Comparison of ENCODE assay signal across 10 cellular contexts in genomic region chr5:150644496-150644895, GRCh38. TPM values are rescaled to one million over a fixed set of nuclear protein-coding genes. Genes with fewer than 3 reads are reported as not detected.
DNase-seq lines count a peak whose midpoint lies in the region; ATAC-seq, FAIRE-seq and TF ChIP-seq lines count a peak whose summit lies in the region.
"Had no signal": no experiment of that assay in that cellular context is flagged by ENCODE, and none has a peak within 500 bp of the region (broad histone marks: within the 10 kb centered on the region; RNA-seq: fewer than 3 reads in every experiment).

No MANE protein-coding gene starts in this region.

- H3K9me3 ChIP-seq in SJSA1 (replicated peaks) (no peaks in the 10 kb centered on the region), psoas muscle (no peaks in the 10 kb centered on the region)
- H3K9me3 ChIP-seq: BLaER1 treated with 17β-estradiol and CSF1 and Interleukin-3, amounts not matched to agents 10 nM and 100 nM had no signal

- DNase-seq in Daoy (ENCODE audit: low read depth) (peak; percentile 59), SJSA1 (ENCODE audit: low read depth in 1 of 2, low spot score in 2 of 2) (no peak), left cardiac atrium (peak; percentile 65), psoas muscle (peak in 1 of 2 donors; percentile 41), D721Med (ENCODE audit: insufficient read length, low spot score) (no peak)
- DNase-seq: OCI-M1 had no signal

- no peak for FAIRE-seq in D721Med (lab: Jason Lieb, UNC)

- TF ChIP-seq CTCF in psoas muscle (IDR thresholded peaks at IDR 0.05) = no peak
- no peak for TF ChIP-seq CTCF in D721Med (IDR thresholded peaks at IDR 0.05; ENCODE audit: insufficient read depth, missing control alignments)

- H3K36me3 ChIP-seq in SJSA1 (peaks cover 27% of the 10 kb centered on the region), psoas muscle (ENCODE audit: insufficient read depth in 1 of 2, low read depth in 1 of 2) (peaks cover 0 to 16% of the 10 kb centered on the region in 2 donors)

- peaks cover 62% of the 10 kb centered on the region for H3K4me1 ChIP-seq in SJSA1 (replicated peaks)
- peaks cover 95% of the 10 kb centered on the region for H3K4me1 ChIP-seq in psoas muscle

- intact Hi-C loops in left cardiac atrium (cut with DNase I) (no loop called here), psoas muscle (cut with DNase I) (no loop called here)

- no peak overlapping the region for H3K4me3 ChIP-seq in SJSA1
- no peak overlapping the region for H3K4me3 ChIP-seq in psoas muscle
- H3K4me3 ChIP-seq: BLaER1 treated with 17β-estradiol and CSF1 and Interleukin-3, amounts not matched to agents 10 nM and 100 nM had no signal

- no peak for ATAC-seq in left cardiac atrium
- peak in 2 of 4 donors; percentile 2 to 13 for ATAC-seq in psoas muscle
- ATAC-seq in HG02885 (IDR thresholded peaks at IDR 0.05; ENCODE audit: poor library complexity, unreplicated experiment) = no peak
- ATAC-seq in HG02678 (IDR thresholded peaks at IDR 0.05; ENCODE audit: unreplicated experiment) = no peak
- ATAC-seq in HG03378 (IDR thresholded peaks at IDR 0.05; ENCODE audit: unreplicated experiment) = no peak

- 16 to 48% (median 19%) methylated on average over 2 of the region's 2 CpGs for WGBS in psoas muscle, 3 donors

- H3K27ac ChIP-seq in SJSA1 (peak overlapping the region; percentile 80; the same call in 1 of the 2 replicates), psoas muscle (peak overlapping the region; percentile 89)
- H3K27ac ChIP-seq: BLaER1 treated with 17β-estradiol and CSF1 and Interleukin-3, amounts not matched to agents 10 nM and 100 nM had no signal

- H3K27me3 ChIP-seq in SJSA1 (replicated peaks) = no peaks in the 10 kb centered on the region
- H3K27me3 ChIP-seq in psoas muscle (ENCODE audit: insufficient read depth in 3 of 3, low read length in 2 of 3) = no peaks in the 10 kb centered on the region
- H3K27me3 ChIP-seq: BLaER1 treated with 17β-estradiol and CSF1 and Interleukin-3, amounts not matched to agents 10 nM and 100 nM had no signal

RNA-seq across cellular contexts. Expression of gene SYNPO, which starts 4.0 kb away (rescaled TPM):
- total RNA-seq in Daoy (2014; rRNA removed; shearing (Covaris generic)) = 4.5 and 5.4 TPM in 2 replicates
- total RNA-seq in SJSA1 (2014; rRNA removed; shearing (Covaris generic)) = 3.7 and 6.5 TPM in 2 replicates
- total RNA-seq in left cardiac atrium = 100 to 1,000 TPM; 503 to 769 TPM
- total RNA-seq in psoas muscle = 100 to 1,000 TPM; 447 to 745 (median 673) TPM
- polyA plus RNA-seq in psoas muscle = 100 to 1,000 TPM; 136 to 855 (median 503) TPM

RNA-seq across cellular contexts. Expression of gene MYOZ3, which starts 16.6 kb away (rescaled TPM):
- 0.09 TPM in 1 of 2 replicates, not detected in the other for total RNA-seq in Daoy (2014; rRNA removed; shearing (Covaris generic))
- total RNA-seq in SJSA1 (2014; rRNA removed; shearing (Covaris generic)) = 0.82 TPM in 1 of 2 replicates, not detected in the other
- total RNA-seq in left cardiac atrium (1 to 10 TPM; 2.9 to 3.0 TPM), psoas muscle (100 to 1,000 TPM in 1 of 4 donors, 10 to 100 TPM in 3; 29.7 to 110 (median 31.7) TPM)
- 10 to 100 TPM in 2 of 3 donors, 1 to 10 TPM in 1; 3.0 to 14.5 (median 14.5) TPM for polyA plus RNA-seq in psoas muscle

RNA-seq across cellular contexts. Expression of gene RBM22, which starts 56.4 kb away (rescaled TPM):
- 51.4 and 51.9 TPM in 2 replicates for total RNA-seq in Daoy (2014; rRNA removed; shearing (Covaris generic))
- 47.0 and 74.8 TPM in 2 replicates for total RNA-seq in SJSA1 (2014; rRNA removed; shearing (Covaris generic))
- total RNA-seq in left cardiac atrium (10 to 100 TPM; 27.2 to 28.2 TPM), psoas muscle (10 to 100 TPM; 23.5 to 28.6 (median 27.3) TPM)
- 10 to 100 TPM; 17.2 to 29.9 (median 21.1) TPM for polyA plus RNA-seq in psoas muscle

Comparison
In these comparisons a context has a peak if more than half of its experiments do, and no peak if none do; other contexts are left out.
1. DNase-seq: peak in Daoy (single experiment) and left cardiac atrium (single experiment); none in SJSA1 (0 of 2) and D721Med (single experiment).
2. RNA of gene SYNPO, which starts 4.0 kb away (total RNA-seq): 503 to 769 TPM in left cardiac atrium and 447 to 745 TPM in psoas muscle; 3.7 to 6.5 TPM in SJSA1 and 4.5 to 5.4 TPM in Daoy; every median in the first group is over 10 times any median in the second.
3. RNA of gene MYOZ3, which starts 16.6 kb away (total RNA-seq): 29.7 to 110 TPM in psoas muscle; 2.9 to 3.0 TPM in left cardiac atrium, 0.82 TPM in SJSA1 and 0.09 TPM in Daoy; every median in the first group is over 4 times any median in the second.